Comparison of ENCODE assay signal across 1 cellular context in the genomic region with DNA sequence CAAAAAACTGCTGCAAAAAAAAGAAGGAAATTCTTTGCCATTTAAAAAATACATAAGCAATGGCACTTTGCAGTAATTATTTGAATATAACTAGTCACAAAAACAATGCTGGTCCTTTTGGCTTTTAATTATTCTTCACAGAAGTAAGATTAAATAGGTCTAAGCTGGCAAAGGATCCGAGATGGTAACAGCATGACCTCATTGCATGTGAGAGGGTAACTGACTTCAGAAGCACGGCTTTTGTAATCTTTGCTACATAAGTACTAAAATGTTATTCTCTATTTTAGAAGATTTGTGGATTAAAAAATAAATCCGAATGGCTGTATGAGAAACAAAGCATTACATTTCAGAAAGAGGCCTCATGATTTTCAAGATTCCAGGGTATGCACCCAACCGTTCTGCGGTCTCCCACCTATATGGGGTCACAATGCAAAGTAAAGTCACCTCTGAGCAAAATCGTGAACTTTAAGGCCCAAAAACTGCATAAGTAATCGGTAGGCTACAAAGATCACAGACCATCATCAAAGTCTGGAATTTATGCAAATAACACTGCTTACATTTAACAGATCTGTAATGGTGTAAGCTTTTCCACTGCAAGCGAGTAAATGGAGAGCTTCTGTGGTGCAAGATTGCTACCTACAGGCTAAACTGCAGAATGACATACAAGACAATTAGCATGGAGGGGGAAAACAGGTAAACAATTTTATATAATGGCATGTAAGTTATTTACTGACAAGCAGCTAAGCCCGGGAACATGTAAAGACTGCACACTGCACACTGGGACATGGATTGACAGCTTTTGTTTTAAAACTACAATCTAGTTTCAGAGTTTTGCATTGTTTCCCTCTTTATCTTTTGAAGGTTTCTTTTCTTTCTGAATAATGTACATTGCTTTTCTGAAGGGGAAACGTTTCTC.
TF ChIP-seq lines count a peak whose summit lies in the region.

No MANE protein-coding gene starts in this region.

TF ChIP-seq in H1, 55 proteins besides CTCF, POLR2A, EP300 and RAD21:
- no peak for TF ChIP-seq SIRT6 (IDR thresholded peaks at IDR 0.05; ENCODE audit: low read length)
- TF ChIP-seq YY1 (IDR thresholded peaks at IDR 0.05; ENCODE audit: low read depth, low read length): peak; percentile 14; the same call in 1 of the 2 replicates
- peak; percentile 23; the same call in 1 of the 2 replicates for TF ChIP-seq JUN (IDR thresholded peaks at IDR 0.05; ENCODE audit: low read depth, low read length)
- TF ChIP-seq SP1 (IDR thresholded peaks at IDR 0.05; ENCODE audit: low read depth, low read length): no peak
- no peak for TF ChIP-seq GABPA (IDR thresholded peaks at IDR 0.05; ENCODE audit: borderline replicate concordance, insufficient read depth, low read length)
- no peak for TF ChIP-seq ASH2L (IDR thresholded peaks at IDR 0.05; ENCODE audit: low read length)
- TF ChIP-seq JUND (IDR thresholded peaks at IDR 0.05; ENCODE audit: low read length): peak; percentile 46; the same call in 1 of the 2 replicates
- peak; percentile 68; the same call in 1 of the 2 replicates for TF ChIP-seq TEAD4 (IDR thresholded peaks at IDR 0.05; ENCODE audit: low read depth, low read length)
- TF ChIP-seq HDAC2 (IDR thresholded peaks at IDR 0.05; ENCODE audit: borderline replicate concordance in 1 of 2, low read depth in 2 of 2, low read length in 2 of 2): no peak
- peak; percentile 59; the same call in 1 of the 2 replicates for TF ChIP-seq CEBPB (IDR thresholded peaks at IDR 0.05; ENCODE audit: low read depth, low read length)
- no peak for TF ChIP-seq CREB1 (IDR thresholded peaks at IDR 0.05)
- TF ChIP-seq SP4 (IDR thresholded peaks at IDR 0.05; ENCODE audit: low read length): no peak
- TF ChIP-seq SIN3A (conservative IDR thresholded peaks at IDR 0.05 in 1 of 2, IDR thresholded peaks at IDR 0.05 in 1 of 2; ENCODE audit: low read depth in 1 of 2, low read length in 2 of 2): 0 out of 4 replicates have a peak, but pooled peaks of 1 of the 2 experiments have one; percentile 42
- TF ChIP-seq RNF2 (IDR thresholded peaks at IDR 0.05; ENCODE audit: borderline replicate concordance, low read depth, low read length, missing control alignments, poor library complexity, severe bottlenecking): no peak
- TF ChIP-seq POLR2AphosphoS5 (IDR thresholded peaks at IDR 0.05; ENCODE audit: low read depth, low read length): no peak
- TF ChIP-seq, protein P1, sequence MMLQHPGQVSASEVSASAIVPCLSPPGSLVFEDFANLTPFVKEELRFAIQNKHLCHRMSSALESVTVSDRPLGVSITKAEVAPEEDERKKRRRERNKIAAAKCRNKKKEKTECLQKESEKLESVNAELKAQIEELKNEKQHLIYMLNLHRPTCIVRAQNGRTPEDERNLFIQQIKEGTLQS (IDR thresholded peaks at IDR 0.05; ENCODE audit: insufficient read depth, low read depth, low read length): no peak
